Comparison of ENCODE assay signal across 32 cellular contexts in the genomic region with DNA sequence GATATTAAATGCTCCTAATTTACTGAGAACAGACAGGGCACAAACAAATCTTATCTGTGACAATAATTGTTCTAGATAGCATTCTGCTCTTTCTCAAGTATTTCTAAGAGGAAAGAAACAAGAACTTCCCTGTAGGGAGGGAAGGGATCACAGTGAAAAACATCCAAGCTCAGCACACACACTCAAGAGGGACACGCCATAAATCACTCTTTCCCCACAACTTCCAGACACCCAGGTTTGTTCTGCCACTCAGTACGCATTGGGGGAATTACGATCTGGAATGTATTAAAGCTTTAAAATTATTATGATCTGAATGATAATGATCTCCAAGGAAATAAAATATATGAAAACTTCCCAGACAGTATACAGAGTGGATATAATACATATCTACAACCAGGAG.
"Had no signal": no experiment of that assay in that cellular context is flagged by ENCODE, and none has a peak within 500 bp of the region (broad histone marks: within the 10 kb centered on the region; RNA-seq: fewer than 3 reads in every experiment).

No MANE protein-coding gene starts in this region.

- H3K4me3 ChIP-seq: adrenal gland, body of pancreas, esophagus muscularis mucosa, gastrocnemius medialis, heart left ventricle had no signal

- H3K4me1 ChIP-seq: adrenal gland, foreskin keratinocyte, gastrocnemius medialis, heart left ventricle had no signal

- H3K36me3 ChIP-seq: adrenal gland, gastrocnemius medialis, WERI-Rb-1 had no signal

- H3K27ac ChIP-seq: adrenal gland, body of pancreas, esophagus muscularis mucosa, foreskin keratinocyte, gastrocnemius medialis, heart left ventricle, WERI-Rb-1 had no signal

- H3K27me3 ChIP-seq: adrenal gland, body of pancreas, esophagus muscularis mucosa, foreskin keratinocyte, gastrocnemius medialis, heart left ventricle had no signal

- DNase-seq: activated B cell treated with CpG ODN at 0.5 μM for 24 hours; activated CD4-positive, alpha-beta memory T cell treated with anti-CD3 and anti-CD28 coated beads for 36 hours; activated CD4-positive, alpha-beta T cell treated with anti-CD3 and anti-CD28 coated beads for 36 hours; activated CD4-positive, alpha-beta T cell treated with anti-CD3 and anti-CD28 coated beads, Interleukin-2, amount 10 ng/mL, durations not matched to agents 24 days and 14 days; activated CD8-positive, alpha-beta memory T cell treated with anti-CD3 and anti-CD28 coated beads, Interleukin-2, amount 10 ng/mL, durations not matched to agents 7 days and 5 days; activated CD8-positive, alpha-beta memory T cell treated with anti-CD3 and anti-CD28 coated beads, Interleukin-2, amount 50 U/mL, for 4 hours; activated CD8-positive, alpha-beta T cell treated with anti-CD3 and anti-CD28 coated beads, Interleukin-2, amount 10 ng/mL, durations not matched to agents 7 days and 5 days; activated effector memory CD4-positive, alpha-beta T cell treated with anti-CD3 and anti-CD28 coated beads, Interleukin-2, amount 50 U/mL, for 16 hours; activated naive CD4-positive, alpha-beta T cell treated with anti-CD3 and anti-CD28 coated beads for 36 hours; activated naive CD8-positive, alpha-beta T cell treated with anti-CD3 and anti-CD28 coated beads for 36 hours; activated naive CD8-positive, alpha-beta T cell treated with anti-CD3 and anti-CD28 coated beads, Interleukin-2, amount 50 U/mL, for 24 hours; activated T-cell treated with anti-CD3 and anti-CD28 coated beads, Interleukin-2, amount 50 U/mL, for 1 hour; activated T-cell treated with anti-CD3 and anti-CD28 coated beads, Interleukin-2, amount 50 U/mL, for 48 hours; adrenal gland; amygdala; aorta; body of pancreas; caudate nucleus; cortex of kidney; dermis blood vessel endothelial cell; effector CD4-positive, alpha-beta T cell; effector memory CD8-positive, alpha-beta T cell; erythroblast; foreskin keratinocyte; gastrocnemius medialis; glutamatergic neuron; heart left ventricle; T-helper 17 cell; T1000; WERI-Rb-1 had no signal

- H3K9me3 ChIP-seq: adrenal gland, body of pancreas, esophagus muscularis mucosa, gastrocnemius medialis, heart left ventricle had no signal

- ATAC-seq: activated CD4-positive, alpha-beta T cell treated with anti-CD3 and anti-CD28 coated beads for 36 hours; activated CD4-positive, CD25-positive, alpha-beta regulatory T cell treated with anti-CD3 and anti-CD28 coated beads, Interleukin-2, amount 50 U/mL, for 24 hours; activated CD8-positive, alpha-beta memory T cell treated with anti-CD3 and anti-CD28 coated beads, Interleukin-2, amount 10 ng/mL, durations not matched to agents 7 days and 5 days; activated CD8-positive, alpha-beta T cell treated with anti-CD3 and anti-CD28 coated beads, Interleukin-2, amount 10 ng/mL, durations not matched to agents 7 days and 5 days; activated naive CD8-positive, alpha-beta T cell treated with anti-CD3 and anti-CD28 coated beads, Interleukin-2, amount 50 U/mL, for 24 hours; body of pancreas; effector memory CD8-positive, alpha-beta T cell; foreskin keratinocyte; gastrocnemius medialis; heart left ventricle; T-helper 17 cell had no signal
